Comparison of ENCODE assay signal across 8 cellular contexts in the genomic region with DNA sequence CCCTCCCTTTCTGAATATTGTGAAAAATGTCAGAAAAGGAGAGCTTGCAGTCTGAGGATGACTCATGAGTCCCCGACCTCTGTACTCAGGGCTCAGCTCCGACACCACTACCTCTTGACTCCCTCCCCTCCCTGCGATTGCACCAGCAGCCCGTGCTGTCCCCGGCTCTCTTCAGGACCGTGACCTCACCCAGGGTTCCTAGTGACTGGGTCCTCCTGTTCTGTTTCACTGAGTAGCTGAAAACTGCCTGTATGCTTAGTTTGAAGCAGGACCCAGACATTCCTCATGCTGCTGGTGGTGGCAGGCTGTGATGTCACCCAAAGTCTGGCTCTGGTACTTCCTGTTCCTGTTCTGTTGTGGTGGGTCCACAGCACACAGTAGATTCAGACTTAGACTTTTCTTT. TPM values are rescaled to one million over a fixed set of nuclear protein-coding genes. Genes with fewer than 3 reads are reported as not detected.
DNase-seq lines count a peak whose midpoint lies in the region; ATAC-seq and TF ChIP-seq lines count a peak whose summit lies in the region.

No MANE protein-coding gene starts in this region.

- no peaks in the 10 kb centered on the region for H3K9me3 Mint-ChIP-seq in activated naive CD4-positive, alpha-beta T cell treated with anti-CD3 and anti-CD28 coated beads, Interleukin-2, amount 50 U/mL, for 72 hours

- H3K27me3 ChIP-seq in upper lobe of right lung: no peaks in the 10 kb centered on the region

- H3K4me3 ChIP-seq in upper lobe of right lung: no peak overlapping the region

- no peaks in the 10 kb centered on the region for H3K4me1 ChIP-seq in upper lobe of right lung

- TF ChIP-seq CTCF in upper lobe of right lung (IDR thresholded peaks at IDR 0.05): no peak

- H3K9me3 ChIP-seq in upper lobe of right lung: no peaks in the 10 kb centered on the region

- H3K36me3 ChIP-seq in upper lobe of right lung: peaks cover 81% of the 10 kb centered on the region

- peaks cover 15 to 17% of the 10 kb centered on the region in 2 donors for H3K36me3 Mint-ChIP-seq in activated naive CD4-positive, alpha-beta T cell treated with anti-CD3 and anti-CD28 coated beads, Interleukin-2, amount 50 U/mL, for 72 hours

- peak overlapping the region; percentile 58 for H3K27ac ChIP-seq in upper lobe of right lung

- H3K27ac Mint-ChIP-seq in activated naive CD4-positive, alpha-beta T cell treated with anti-CD3 and anti-CD28 coated beads, Interleukin-2, amount 50 U/mL, for 72 hours: peak overlapping the region; percentile 88 to 97

- peak; percentile 96 to 99 for ATAC-seq in activated naive CD4-positive, alpha-beta T cell treated with anti-CD3 and anti-CD28 coated beads, Interleukin-2, amount 50 U/mL, for 72 hours
- ATAC-seq in upper lobe of right lung (peak; percentile 91), GM18861 (IDR thresholded peaks at IDR 0.05; ENCODE audit: unreplicated experiment) (no peak), GM21717 (IDR thresholded peaks at IDR 0.05; ENCODE audit: unreplicated experiment) (no peak)

- intact Hi-C loops in upper lobe of right lung (cut with DNase I): no loop called here

- peak; percentile 52 for DNase-seq in A172 (ENCODE audit: low spot score)
- peak; percentile 74 for DNase-seq in SIG-M5 (lab: John Stamatoyannopoulos, UW)
- peak; percentile 68 to 83 for DNase-seq in activated naive CD4-positive, alpha-beta T cell treated with anti-CD3 and anti-CD28 coated beads, Interleukin-2, amount 50 U/mL, for 72 hours (ENCODE audit: low spot score in 2 of 2)
- peak; percentile 64 for DNase-seq in myocyte (ENCODE audit: low read depth)
- peak; percentile 82 for DNase-seq in upper lobe of right lung
- no peak for DNase-seq in NCI-H82 (lab: John Stamatoyannopoulos, UW)

RNA-seq across cellular contexts. Expression of a gene that starts 11.7 kb away (rescaled TPM):
- 12.8 and 14.9 TPM in 2 replicates for total RNA-seq in A172 (2014; rRNA removed; shearing (Covaris generic))
- total RNA-seq in activated naive CD4-positive, alpha-beta T cell treated with anti-CD3 and anti-CD28 coated beads, Interleukin-2, amount 50 U/mL, for 72 hours: 10 to 100 TPM; 37.3 to 47.1 TPM
- total RNA-seq in myocyte (27.7 and 31.2 TPM in 2 replicates), upper lobe of right lung (31.0 TPM)
- 19.6 TPM for polyA plus RNA-seq in myocyte (2012)

RNA-seq across cellular contexts. Expression of a gene that starts 27.2 kb away (rescaled TPM):
- 24.9 and 43.9 TPM in 2 replicates for total RNA-seq in A172 (2014; rRNA removed; shearing (Covaris generic))
- total RNA-seq in activated naive CD4-positive, alpha-beta T cell treated with anti-CD3 and anti-CD28 coated beads, Interleukin-2, amount 50 U/mL, for 72 hours: 10 to 100 TPM; 13.3 to 17.5 TPM
- 21.1 and 32.2 TPM in 2 replicates for total RNA-seq in myocyte
- 29.1 TPM for polyA plus RNA-seq in myocyte (2012)
- 76.7 TPM for total RNA-seq in upper lobe of right lung

RNA-seq across cellular contexts. Expression of a gene that starts 27.4 kb away (rescaled TPM):
- total RNA-seq in A172 (2014; rRNA removed; shearing (Covaris generic)): 2.4 and 4.4 TPM in 2 replicates
- 1 to 10 TPM; 5.1 to 5.8 TPM for total RNA-seq in activated naive CD4-positive, alpha-beta T cell treated with anti-CD3 and anti-CD28 coated beads, Interleukin-2, amount 50 U/mL, for 72 hours
- total RNA-seq in myocyte: 0.31 and 0.78 TPM in 2 replicates
- 2.2 TPM for polyA plus RNA-seq in myocyte (2012)
- total RNA-seq in upper lobe of right lung: 5.9 TPM

RNA-seq across cellular contexts. Expression of a gene that starts 27.8 kb away (rescaled TPM):
- 6.4 and 12.0 TPM in 2 replicates for total RNA-seq in A172 (2014; rRNA removed; shearing (Covaris generic))
- total RNA-seq in activated naive CD4-positive, alpha-beta T cell treated with anti-CD3 and anti-CD28 coated beads, Interleukin-2, amount 50 U/mL, for 72 hours: 100 to 1,000 TPM in 1 of 2 donors, 10 to 100 TPM in 1; 25.3 to 104 TPM
- total RNA-seq in myocyte: 25.1 and 29.3 TPM in 2 replicates
- 32.3 TPM for polyA plus RNA-seq in myocyte (2012)
- 56.2 TPM for total RNA-seq in upper lobe of right lung

RNA-seq across cellular contexts. Expression of a gene that starts 36.8 kb away (rescaled TPM):
- not detected in 2 replicates for total RNA-seq in A172 (2014; rRNA removed; shearing (Covaris generic))
- not detected for total RNA-seq in activated naive CD4-positive, alpha-beta T cell treated with anti-CD3 and anti-CD28 coated beads, Interleukin-2, amount 50 U/mL, for 72 hours
- total RNA-seq in myocyte (not detected in 2 replicates), upper lobe of right lung (not detected)
- polyA plus RNA-seq in myocyte (2012): 0.83 TPM

Comparison
In these comparisons a context has a peak if more than half of its experiments do, and no peak if none do; other contexts are left out.
1. ATAC-seq: peak in activated naive CD4-positive, alpha-beta T cell treated with anti-CD3 and anti-CD28 coated beads, Interleukin-2, amount 50 U/mL, for 72 hours (2 of 2) and upper lobe of right lung (single experiment); none in GM18861 (single experiment) and GM21717 (single experiment).